ENCODE assay signal across 5 cellular contexts in genomic region chr16:51531271-51531670, GRCh38.
"Had no signal": no experiment of that assay in that cellular context is flagged by ENCODE, and none has a peak within 500 bp of the region (broad histone marks: within the 10 kb centered on the region; RNA-seq: fewer than 3 reads in every experiment).

No MANE protein-coding gene starts in this region.

- H2AFZ ChIP-seq: GM23338 had no signal

- DNase-seq: H9, HCEC 1CT, IMR-90 had no signal

- H3K4me3 ChIP-seq: GM23338, K562 had no signal

- H3K4me2 ChIP-seq: GM23338 had no signal

- ATAC-seq: GM23338, K562 had no signal
